9 cellular contexts compared by ENCODE assay signal in genomic region chr10:659710-660141, GRCh38. TPM values are rescaled to one million over a fixed set of nuclear protein-coding genes. Genes with fewer than 3 reads are reported as not detected.
DNase-seq lines count a peak whose midpoint lies in the region; ATAC-seq and TF ChIP-seq lines count a peak whose summit lies in the region.
"Had no signal": no experiment of that assay in that cellular context is flagged by ENCODE, and none has a peak within 500 bp of the region (broad histone marks: within the 10 kb centered on the region; RNA-seq: fewer than 3 reads in every experiment).

No MANE protein-coding gene starts in this region.

- H3K36me3 ChIP-seq in osteoblast (ENCODE audit: insufficient read depth, low read length) (no peaks in the 10 kb centered on the region), aorta (ENCODE audit: control insufficient read depth in 1 of 2, insufficient read depth in 2 of 2, low read length in 1 of 2) (no peaks in the 10 kb centered on the region)

- intact Hi-C loops in aorta (cut with DNase I) = no loop called here

- peaks cover 12% of the 10 kb centered on the region for H3K4me1 Mint-ChIP-seq in endothelial cell (ENCODE audit: unreplicated experiment)
- peaks cover 6% of the 10 kb centered on the region for H3K4me1 Mint-ChIP-seq in activated CD4-positive, alpha-beta memory T cell treated with anti-CD3 and anti-CD28 coated beads, Interleukin-2, amount 10 ng/mL, durations not matched to agents 7 days and 5 days

- H3K27ac Mint-ChIP-seq in endothelial cell (ENCODE audit: unreplicated experiment) = no peak overlapping the region
- H3K27ac Mint-ChIP-seq in activated CD4-positive, alpha-beta memory T cell treated with anti-CD3 and anti-CD28 coated beads, Interleukin-2, amount 10 ng/mL, durations not matched to agents 7 days and 5 days = no peak overlapping the region

- no peaks in the 10 kb centered on the region for H3K9me3 ChIP-seq in osteoblast (ENCODE audit: low read depth, low read length)
- H3K9me3 ChIP-seq in aorta (ENCODE audit: control insufficient read depth, low read length) = no peaks in the 10 kb centered on the region

- H3K27me3 ChIP-seq in osteoblast (ENCODE audit: insufficient read depth, low read length) = no peaks in the 10 kb centered on the region
- no peaks in the 10 kb centered on the region for H3K27me3 ChIP-seq in aorta (ENCODE audit: control insufficient read depth in 1 of 2, insufficient read depth in 2 of 2, low read length in 1 of 2)

- POLR2A ChIA-PET in activated CD4-positive, alpha-beta memory T cell treated with anti-CD3 and anti-CD28 coated beads, Interleukin-2, amount 10 ng/mL, durations not matched to agents 7 days and 5 days (lab: Charles Lee) = no interaction called here

- H3K27me3 Mint-ChIP-seq in endothelial cell (ENCODE audit: unreplicated experiment) = peaks cover 2% of the 10 kb centered on the region
- peaks cover 4% of the 10 kb centered on the region for H3K27me3 Mint-ChIP-seq in activated CD4-positive, alpha-beta memory T cell treated with anti-CD3 and anti-CD28 coated beads, Interleukin-2, amount 10 ng/mL, durations not matched to agents 7 days and 5 days

- peaks cover 27% of the 10 kb centered on the region for H3K4me1 ChIP-seq in osteoblast (ENCODE audit: insufficient read depth, low read length)
- H3K4me1 ChIP-seq in aorta (ENCODE audit: control insufficient read depth in 1 of 2, insufficient read depth in 2 of 2, low read length in 2 of 2) = peaks cover 4% of the 10 kb centered on the region in 2 donors

- no peak for ATAC-seq in aorta (ENCODE audit: low FRiP score)

- H3K4me3 ChIP-seq in AG10803 (ENCODE audit: low read length) (peak overlapping the region; percentile 20), fibroblast of the aortic adventitia (ENCODE audit: low read depth, low read length) (peak overlapping the region; percentile 36), osteoblast (ENCODE audit: insufficient read depth, low read length) (peak overlapping the region; percentile 17), aorta (ENCODE audit: low read length in 2 of 2) (peak overlapping the region in 1 of 2 donors; percentile 14)

- peak overlapping the region; percentile 80 for H3K4me2 ChIP-seq in osteoblast (ENCODE audit: insufficient read depth, low read length)

- no peak for TF ChIP-seq CTCF in AG10803 (conservative IDR thresholded peaks at IDR 0.05; ENCODE audit: low read length)
- TF ChIP-seq CTCF in fibroblast of the aortic adventitia (IDR thresholded peaks at IDR 0.05; ENCODE audit: insufficient read depth, low read length) = no peak
- TF ChIP-seq CTCF in osteoblast (IDR thresholded peaks at IDR 0.05; ENCODE audit: extremely low read depth, low read depth, low read length) = no peak
- TF ChIP-seq CTCF in endothelial cell (IDR thresholded peaks at IDR 0.05; ENCODE audit: unreplicated experiment) = no peak

- WGBS in aorta, 2 donors = 3% methylated on average over 8 of the region's 8 CpGs

- H3K4me3 Mint-ChIP-seq in endothelial cell (ENCODE audit: unreplicated experiment) = no peak overlapping the region
- H3K4me3 Mint-ChIP-seq in activated CD4-positive, alpha-beta memory T cell treated with anti-CD3 and anti-CD28 coated beads, Interleukin-2, amount 10 ng/mL, durations not matched to agents 7 days and 5 days = no peak overlapping the region

- in situ Hi-C loops in SK-MEL-5 (cut with HindIII; ENCODE audit: low pct_unique_long_range_greater_than_20kb, low sequenced_read_pairs) = no loop called here

- peaks cover 39% of the 10 kb centered on the region for H4K20me1 ChIP-seq in osteoblast (ENCODE audit: insufficient read depth, low read length)

- H3K27ac ChIP-seq in osteoblast (ENCODE audit: low read depth, low read length) (peak overlapping the region; percentile 96), aorta (ENCODE audit: low read depth in 1 of 2, low read length in 2 of 2) (peak overlapping the region in 1 of 2 donors; percentile 46)

- peak overlapping the region; percentile 59 for H2AFZ ChIP-seq in osteoblast (ENCODE audit: low read length)

- no peaks in the 10 kb centered on the region for H3K9me3 Mint-ChIP-seq in endothelial cell (ENCODE audit: unreplicated experiment)
- H3K9me3 Mint-ChIP-seq in activated CD4-positive, alpha-beta memory T cell treated with anti-CD3 and anti-CD28 coated beads, Interleukin-2, amount 10 ng/mL, durations not matched to agents 7 days and 5 days = no peaks in the 10 kb centered on the region

- H3K79me2 ChIP-seq in osteoblast (ENCODE audit: insufficient read depth, low read length) = peaks cover 85% of the 10 kb centered on the region

- peaks cover 6% of the 10 kb centered on the region for H3K36me3 Mint-ChIP-seq in endothelial cell (ENCODE audit: low read depth, unreplicated experiment)
- H3K36me3 Mint-ChIP-seq in activated CD4-positive, alpha-beta memory T cell treated with anti-CD3 and anti-CD28 coated beads, Interleukin-2, amount 10 ng/mL, durations not matched to agents 7 days and 5 days (ENCODE audit: low read depth) = no peaks in the 10 kb centered on the region

- DNase-seq in AG10803 (ENCODE audit: low read depth) (peak; percentile 85), SK-MEL-5 (ENCODE audit: low read depth, low spot score) (peak; percentile 89), fibroblast of the aortic adventitia (ENCODE audit: low read depth) (peak; percentile 64), osteoblast (ENCODE audit: insufficient read length, low spot score, missing footprints) (peak; percentile 93), endothelial cell (ENCODE audit: low spot score) (no peak), retina (no peak), aorta (no peak)
- no peak for DNase-seq in activated CD4-positive, alpha-beta memory T cell treated with anti-CD3 and anti-CD28 coated beads, Interleukin-2, amount 10 ng/mL, durations not matched to agents 7 days and 5 days
- DNase-seq: mammary epithelial cell had no signal

- CTCF ChIA-PET in activated CD4-positive, alpha-beta memory T cell treated with anti-CD3 and anti-CD28 coated beads, Interleukin-2, amount 10 ng/mL, durations not matched to agents 7 days and 5 days (lab: Charles Lee) = no interaction called here

RNA-seq across cellular contexts. Expression of gene DIP2C, which starts 29.7 kb away (rescaled TPM):
- total RNA-seq in SK-MEL-5 (2014; rRNA removed; shearing (Covaris generic)) = 8.1 and 8.7 TPM in 2 replicates
- polyA plus RNA-seq in SK-MEL-5 (2015; cell fraction: cytosol; rRNA removed) = 15.5 and 24.6 TPM in 2 replicates
- polyA plus RNA-seq in SK-MEL-5 (2015; cell fraction: nucleus; rRNA removed) = 18.2 and 27.3 TPM in 2 replicates
- total RNA-seq in fibroblast of the aortic adventitia (ENCODE audit: low replicate concordance) (15.7 and 16.1 TPM in 2 replicates), osteoblast (32.4 and 36.9 TPM in 2 replicates), endothelial cell (ENCODE audit: unreplicated experiment) (13.1 TPM), aorta (10 to 100 TPM; 38.7 to 40.2 TPM)
- under 1 TPM; 0.70 to 0.76 TPM for total RNA-seq in activated CD4-positive, alpha-beta memory T cell treated with anti-CD3 and anti-CD28 coated beads, Interleukin-2, amount 10 ng/mL, durations not matched to agents 7 days and 5 days
- polyA plus RNA-seq in aorta = 1 to 10 TPM; 6.4 to 9.0 TPM

Comparison
In these comparisons a context has a peak if more than half of its experiments do, and no peak if none do; other contexts are left out.
1. DNase-seq: peak in AG10803 (single experiment), SK-MEL-5 (single experiment), fibroblast of the aortic adventitia (single experiment) and osteoblast (single experiment); none in endothelial cell (single experiment), retina (single experiment), activated CD4-positive, alpha-beta memory T cell treated with anti-CD3 and anti-CD28 coated beads, Interleukin-2, amount 10 ng/mL, durations not matched to agents 7 days and 5 days (single experiment) and aorta (0 of 2).